In the genomic region with DNA sequence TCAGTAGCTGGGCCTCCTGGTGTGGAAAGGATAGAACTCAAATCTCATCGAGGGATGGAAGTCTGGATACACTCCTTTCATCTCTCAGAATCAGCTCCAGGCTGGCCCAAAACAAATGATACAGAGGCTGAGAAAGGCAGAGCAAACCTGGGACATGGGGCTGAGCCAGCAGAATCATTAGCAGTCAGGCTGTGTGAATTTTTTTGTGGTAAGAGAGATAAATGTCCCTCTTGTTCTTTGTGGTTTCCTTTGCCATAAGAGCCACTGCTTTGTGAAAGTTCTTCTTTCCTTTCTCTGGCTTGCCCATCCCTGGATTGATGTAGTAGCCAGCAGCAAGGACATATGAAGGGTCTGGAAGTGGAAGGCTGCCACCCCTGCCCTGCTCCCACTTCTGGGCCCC, we compare ENCODE assay signal across 19 cellular contexts.
"Had no signal": no experiment of that assay in that cellular context is flagged by ENCODE, and none has a peak within 500 bp of the region (broad histone marks: within the 10 kb centered on the region; RNA-seq: fewer than 3 reads in every experiment).

No MANE protein-coding gene starts in this region.

- H3K27ac Mint-ChIP-seq: activated CD4-positive, alpha-beta memory T cell treated with anti-CD3 and anti-CD28 coated beads for 36 hours; activated CD8-positive, alpha-beta memory T cell treated with anti-CD3 and anti-CD28 coated beads, Interleukin-2, amount 10 ng/mL, durations not matched to agents 7 days and 5 days; activated naive CD4-positive, alpha-beta T cell treated with anti-CD3 and anti-CD28 coated beads for 36 hours; activated T-helper 2 cell treated with anti-CD3 and anti-CD28 coated beads, Interferon-gamma antibody, Interleukin-2, Interleukin-4, amounts not matched to agents 10 μg/mL and 5 μg/mL and 100 μg/mL, durations not matched to agents 14 hours and 24 hours and 36 hours had no signal

- H3K4me3 Mint-ChIP-seq: activated CD4-positive, alpha-beta memory T cell treated with anti-CD3 and anti-CD28 coated beads for 36 hours; activated CD8-positive, alpha-beta memory T cell treated with anti-CD3 and anti-CD28 coated beads, Interleukin-2, amount 10 ng/mL, durations not matched to agents 7 days and 5 days; activated naive CD4-positive, alpha-beta T cell treated with anti-CD3 and anti-CD28 coated beads for 36 hours; central memory CD8-positive, alpha-beta T cell had no signal

- H3K9me3 Mint-ChIP-seq: activated CD4-positive, alpha-beta memory T cell treated with anti-CD3 and anti-CD28 coated beads for 36 hours; activated naive CD4-positive, alpha-beta T cell treated with anti-CD3 and anti-CD28 coated beads for 36 hours; activated T-helper 2 cell treated with anti-CD3 and anti-CD28 coated beads, Interferon-gamma antibody, Interleukin-2, Interleukin-4, amounts not matched to agents 10 μg/mL and 5 μg/mL and 100 μg/mL, durations not matched to agents 14 hours and 24 hours and 36 hours; central memory CD8-positive, alpha-beta T cell had no signal

- H3K36me3 Mint-ChIP-seq: activated CD4-positive, alpha-beta memory T cell treated with anti-CD3 and anti-CD28 coated beads for 36 hours; activated CD8-positive, alpha-beta memory T cell treated with anti-CD3 and anti-CD28 coated beads, Interleukin-2, amount 10 ng/mL, durations not matched to agents 7 days and 5 days; immature natural killer cell had no signal

- DNase-seq: activated CD4-positive, alpha-beta memory T cell treated with anti-CD3 and anti-CD28 coated beads for 36 hours; activated CD4-positive, CD25-positive, alpha-beta regulatory T cell treated with anti-CD3 and anti-CD28 coated beads, Interleukin-2, amount 50 U/mL, for 72 hours; activated CD8-positive, alpha-beta memory T cell treated with anti-CD3 and anti-CD28 coated beads, Interleukin-2, amount 10 ng/mL, durations not matched to agents 7 days and 5 days; activated naive CD4-positive, alpha-beta T cell treated with anti-CD3 and anti-CD28 coated beads for 36 hours; activated T-cell treated with anti-CD3 and anti-CD28 coated beads, Interleukin-2, amount 50 U/mL, for 1 hour; adrenal gland; brain microvascular endothelial cell; cortex of kidney; effector CD8-positive, alpha-beta T cell; foreskin fibroblast; immature natural killer cell; midbrain; pancreas; stimulated activated CD4-positive, alpha-beta T cell treated with anti-CD3 and anti-CD28 coated beads, Interleukin-12 subunit alpha, Interleukin-12 subunit beta, amount 100 ng/mL, for 4 hours; stimulated activated CD4-positive, alpha-beta T cell treated with anti-CD3 and anti-CD28 coated beads, Interleukin-2, amount 100 ng/mL, for 24 hours; T1000; thyroid gland had no signal

- ATAC-seq: activated CD8-positive, alpha-beta memory T cell treated with anti-CD3 and anti-CD28 coated beads, Interleukin-2, amount 10 ng/mL, durations not matched to agents 7 days and 5 days; pancreas had no signal
